ENCODE assay signal across 8 cellular contexts in the genomic region with DNA sequence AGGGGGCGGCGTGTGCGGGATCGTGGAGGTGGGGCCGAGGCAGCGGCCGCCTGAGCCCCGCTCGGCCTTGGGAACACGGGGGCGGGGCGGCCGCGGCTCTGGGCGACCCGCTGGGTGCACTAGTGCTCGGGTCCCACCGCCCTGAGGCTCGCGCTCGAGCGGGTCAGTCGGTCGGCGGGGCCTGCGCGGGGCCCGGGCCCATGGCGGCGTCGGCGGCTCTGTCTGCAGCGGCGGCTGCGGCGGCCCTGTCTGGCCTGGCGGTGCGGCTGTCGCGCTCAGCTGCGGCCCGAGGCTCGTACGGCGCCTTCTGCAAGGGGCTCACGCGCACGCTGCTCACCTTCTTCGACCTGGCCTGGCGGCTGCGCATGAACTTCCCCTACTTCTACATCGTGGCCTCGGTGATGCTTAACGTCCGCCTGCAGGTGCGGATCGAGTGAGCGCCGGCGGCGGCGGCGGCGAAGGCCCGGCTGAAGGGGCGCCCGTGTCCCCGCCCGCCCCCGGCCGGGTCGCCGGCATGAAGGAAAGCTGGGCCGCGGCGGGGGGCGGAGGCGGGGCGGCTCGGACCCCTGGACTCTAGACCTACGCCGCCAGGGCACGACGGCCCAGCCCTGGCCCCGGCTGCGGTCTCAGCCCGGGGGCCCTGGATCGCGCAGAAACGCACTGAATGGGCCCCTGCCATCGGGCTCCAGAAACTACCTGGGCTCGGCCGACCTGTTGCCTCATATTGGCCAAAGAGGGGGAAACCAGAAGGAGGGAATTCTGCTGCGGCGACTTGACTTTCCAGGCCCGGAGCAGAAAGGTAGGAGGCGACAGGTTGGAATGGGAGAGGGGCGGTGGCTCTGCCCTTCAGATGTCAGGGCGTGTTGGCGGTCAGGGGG. TPM values are rescaled to one million over a fixed set of nuclear protein-coding genes. Genes with fewer than 3 reads are reported as not detected.
DNase-seq lines count a peak whose midpoint lies in the region; ATAC-seq and TF ChIP-seq lines count a peak whose summit lies in the region.

A gene (plus strand): TSS at position 13 of the 878 bp plus-strand sequence. CDS start 188 bp downstream, at position 201.

- peaks cover 9% of the 10 kb centered on the region for H3K27me3 ChIP-seq in foreskin keratinocyte

- no peaks in the 10 kb centered on the region for H3K4me1 ChIP-seq in foreskin keratinocyte

- ATAC-seq in HG02884 (IDR thresholded peaks at IDR 0.05; ENCODE audit: unreplicated experiment) (peak; percentile 51), foreskin keratinocyte (peak; percentile 57)
- ATAC-seq in stimulated activated effector memory CD8-positive, alpha-beta T cell treated with anti-CD3 and anti-CD28 coated beads, Interleukin-12 subunit alpha, Interleukin-12 subunit beta, amount 100 ng/mL, for 72 hours: peak; percentile 67

- TF ChIP-seq CTCF in foreskin keratinocyte (conservative IDR thresholded peaks at IDR 0.05): no peak

- no peaks in the 10 kb centered on the region for H3K36me3 Mint-ChIP-seq in T-helper 2 cell treated with Interferon-gamma antibody and Interleukin-4, amounts not matched to agents 5 μg/mL and 100 μg/mL, for 36 hours (ENCODE audit: low read depth)
- H3K36me3 Mint-ChIP-seq in stimulated activated effector memory CD8-positive, alpha-beta T cell treated with anti-CD3 and anti-CD28 coated beads, Interleukin-12 subunit alpha, Interleukin-12 subunit beta, amount 100 ng/mL, for 72 hours: no peaks in the 10 kb centered on the region

- no peak within 1 kb of the TSS for H3K27ac Mint-ChIP-seq in T-helper 2 cell treated with Interferon-gamma antibody and Interleukin-4, amounts not matched to agents 5 μg/mL and 100 μg/mL, for 36 hours
- no peak within 1 kb of the TSS for H3K27ac Mint-ChIP-seq in stimulated activated effector memory CD8-positive, alpha-beta T cell treated with anti-CD3 and anti-CD28 coated beads, Interleukin-12 subunit alpha, Interleukin-12 subunit beta, amount 100 ng/mL, for 72 hours

- H3K27me3 Mint-ChIP-seq in T-helper 2 cell treated with Interferon-gamma antibody and Interleukin-4, amounts not matched to agents 5 μg/mL and 100 μg/mL, for 36 hours (ENCODE audit: low read depth): peaks cover 25% of the 10 kb centered on the region

- peak within 1 kb of the TSS; percentile 69 for H3K4me3 Mint-ChIP-seq in T-helper 2 cell treated with Interferon-gamma antibody and Interleukin-4, amounts not matched to agents 5 μg/mL and 100 μg/mL, for 36 hours
- peak within 1 kb of the TSS; percentile 51 for H3K4me3 Mint-ChIP-seq in stimulated activated effector memory CD8-positive, alpha-beta T cell treated with anti-CD3 and anti-CD28 coated beads, Interleukin-12 subunit alpha, Interleukin-12 subunit beta, amount 100 ng/mL, for 72 hours

- DNase-seq in NCI-H1417 (lab: John Stamatoyannopoulos, UW) (peak in 2 of 3 experiments; percentile 41 to 78), NCI-H1417 treated with DMSO at 0.1 percent for 48 hours (lab: John Stamatoyannopoulos, UW) (no peak), foreskin keratinocyte (no peak), germinal center (ENCODE audit: low spot score) (no peak)
- no peak for DNase-seq in T-helper 2 cell treated with Interferon-gamma antibody and Interleukin-4, amounts not matched to agents 5 μg/mL and 100 μg/mL, for 36 hours (ENCODE audit: low spot score)
- no peak for DNase-seq in stimulated activated effector memory CD8-positive, alpha-beta T cell treated with anti-CD3 and anti-CD28 coated beads, Interleukin-12 subunit alpha, Interleukin-12 subunit beta, amount 100 ng/mL, for 72 hours (ENCODE audit: low spot score in 2 of 2)
- no peak for DNase-seq in stimulated activated CD4-positive, alpha-beta T cell treated with anti-CD3 and anti-CD28 coated beads, Interleukin-4, amount 100 ng/mL, for 1 hour

- no peak within 1 kb of the TSS for H3K27ac ChIP-seq in foreskin keratinocyte

- H3K4me1 Mint-ChIP-seq in T-helper 2 cell treated with Interferon-gamma antibody and Interleukin-4, amounts not matched to agents 5 μg/mL and 100 μg/mL, for 36 hours (ENCODE audit: low read depth): peaks cover 3% of the 10 kb centered on the region
- H3K4me1 Mint-ChIP-seq in stimulated activated effector memory CD8-positive, alpha-beta T cell treated with anti-CD3 and anti-CD28 coated beads, Interleukin-12 subunit alpha, Interleukin-12 subunit beta, amount 100 ng/mL, for 72 hours: no peaks in the 10 kb centered on the region

- no peaks in the 10 kb centered on the region for H3K9me3 Mint-ChIP-seq in T-helper 2 cell treated with Interferon-gamma antibody and Interleukin-4, amounts not matched to agents 5 μg/mL and 100 μg/mL, for 36 hours
- no peaks in the 10 kb centered on the region for H3K9me3 Mint-ChIP-seq in stimulated activated effector memory CD8-positive, alpha-beta T cell treated with anti-CD3 and anti-CD28 coated beads, Interleukin-12 subunit alpha, Interleukin-12 subunit beta, amount 100 ng/mL, for 72 hours

RNA-seq across cellular contexts. Expression of the gene that starts here (rescaled TPM):
- total RNA-seq in foreskin keratinocyte: 0.03 and 0.14 TPM in 2 replicates
- 0.03 and 0.04 TPM in 2 replicates for polyA plus RNA-seq in foreskin keratinocyte

Comparison
In these comparisons a context has a peak if more than half of its experiments do, and no peak if none do; other contexts are left out.
1. DNase-seq: peak in NCI-H1417 (2 of 3); none in NCI-H1417 treated with DMSO at 0.1 percent for 48 hours (single experiment), T-helper 2 cell treated with Interferon-gamma antibody and Interleukin-4, amounts not matched to agents 5 μg/mL and 100 μg/mL, for 36 hours (single experiment), foreskin keratinocyte (0 of 2), stimulated activated effector memory CD8-positive, alpha-beta T cell treated with anti-CD3 and anti-CD28 coated beads, Interleukin-12 subunit alpha, Interleukin-12 subunit beta, amount 100 ng/mL, for 72 hours (0 of 2), germinal center (single experiment) and stimulated activated CD4-positive, alpha-beta T cell treated with anti-CD3 and anti-CD28 coated beads, Interleukin-4, amount 100 ng/mL, for 1 hour (single experiment).
2. Peak in ATAC-seq in foreskin keratinocyte; RNA of the gene not detected or under 1 TPM.
3. Peak in every context shown above with its lines, with median percentiles within 50 percentile points of each other: ATAC-seq.